20 cellular contexts compared by ENCODE assay signal in genomic region chrX:74178536-74178935, GRCh38.
A peak's percentile ranks its signal among the peaks of the same experiment; 100 is the strongest.
DNase-seq lines count a peak whose midpoint lies in the region; ATAC-seq and TF ChIP-seq lines count a peak whose summit lies in the region.
"Had no signal": no experiment of that assay in that cellular context is flagged by ENCODE, and none has a peak within 500 bp of the region (broad histone marks: within the 10 kb centered on the region; RNA-seq: fewer than 3 reads in every experiment).

No MANE protein-coding gene starts in this region.

- 45 to 71% (median 68%) methylated on average over 10 to 12 of the region's 12 CpGs for WGBS in spleen, 5 donors

- TF ChIP-seq CTCF in brain (conservative IDR thresholded peaks at IDR 0.05) (no peak), left lung (IDR thresholded peaks at IDR 0.05) (no peak), spleen (IDR thresholded peaks at IDR 0.05 in 8 of 11, conservative IDR thresholded peaks at IDR 0.05 in 3 of 11) (no peak), RWPE1 (conservative IDR thresholded peaks at IDR 0.05; ENCODE audit: low read depth) (no peak)

- H3K4me3 Mint-ChIP-seq in brain = peak overlapping the region in 4 of 5 experiments; percentile 46 to 77 (median 66)
- no peak overlapping the region for H3K4me3 Mint-ChIP-seq in stimulated activated memory B cell treated with anti-CD40 and anti-IgM and Interleukin-4, amounts not matched to agents 10 μg/mL and 1 μg/mL and 100 μg/mL, for 72 hours
- H3K4me3 Mint-ChIP-seq: activated CD4-positive, alpha-beta memory T cell treated with anti-CD3 and anti-CD28 coated beads, Interleukin-2, amount 10 ng/mL, durations not matched to agents 7 days and 5 days; activated naive CD8-positive, alpha-beta T cell; T-cell had no signal

- H3K27ac ChIP-seq in left lung (no peak overlapping the region), spleen (no peak overlapping the region), RWPE1 (no peak overlapping the region)
- H3K27ac ChIP-seq: BLaER1 treated with 17β-estradiol and CSF1 and Interleukin-3, amounts not matched to agents 10 nM and 100 nM; skin epidermis; tibial artery had no signal

- H3K27me3 ChIP-seq in H7 (ENCODE audit: control insufficient read depth, insufficient read depth, low read length) (no peaks in the 10 kb centered on the region), left lung (no peaks in the 10 kb centered on the region), spleen (replicated peaks in 1 of 7) (no peaks in the 10 kb centered on the region)
- H3K27me3 ChIP-seq: tibial artery had no signal

- H3K4me3 ChIP-seq in H7 (ENCODE audit: insufficient read depth, low read depth, low read length) = no peak overlapping the region
- no peak overlapping the region for H3K4me3 ChIP-seq in left lung
- no peak overlapping the region for H3K4me3 ChIP-seq in spleen
- H3K4me3 ChIP-seq: BLaER1 treated with 17β-estradiol and CSF1 and Interleukin-3, amounts not matched to agents 10 nM and 100 nM; skin epidermis; tibial artery had no signal

- H3K27ac Mint-ChIP-seq in brain = peak overlapping the region in 4 of 5 experiments; percentile 12 to 85 (median 60)
- H3K27ac Mint-ChIP-seq in stimulated activated memory B cell treated with anti-CD40 and anti-IgM and Interleukin-4, amounts not matched to agents 10 μg/mL and 1 μg/mL and 100 μg/mL, for 72 hours = no peak overlapping the region
- H3K27ac Mint-ChIP-seq: activated CD4-positive, alpha-beta memory T cell treated with anti-CD3 and anti-CD28 coated beads, Interleukin-2, amount 10 ng/mL, durations not matched to agents 7 days and 5 days; activated naive CD8-positive, alpha-beta T cell; T-cell had no signal

- DNase-seq in H7 (peak; percentile 57), left lung (no peak), spleen (peak; percentile 57), RWPE1 (ENCODE audit: low spot score) (no peak), NCI-H146 treated with DMSO at 0.1 percent for 48 hours (lab: John Stamatoyannopoulos, UW; ENCODE audit: unreplicated experiment) (no peak)
- DNase-seq: activated CD4-positive, alpha-beta memory T cell treated with anti-CD3 and anti-CD28 coated beads, Interleukin-2, amount 10 ng/mL, durations not matched to agents 7 days and 5 days; activated T-cell treated with anti-CD3 and anti-CD28 coated beads, Interleukin-2, amount 50 U/mL, for 48 hours; DMS53; effector CD8-positive, alpha-beta T cell; NCI-H187 treated with DMSO at 0.1 percent for 48 hours; T-cell; tibial artery had no signal

- intact Hi-C loops in left lung (cut with DNase I) (no loop called here), spleen (cut with DNase I; ENCODE audit: low total_unique reads) (no loop called here)

- peaks cover 14 to 22% (median 21%) of the 10 kb centered on the region in 5 experiments for H3K9me3 Mint-ChIP-seq in brain
- H3K9me3 Mint-ChIP-seq in stimulated activated memory B cell treated with anti-CD40 and anti-IgM and Interleukin-4, amounts not matched to agents 10 μg/mL and 1 μg/mL and 100 μg/mL, for 72 hours = peaks cover under 1% of the 10 kb centered on the region
- H3K9me3 Mint-ChIP-seq: activated CD4-positive, alpha-beta memory T cell treated with anti-CD3 and anti-CD28 coated beads, Interleukin-2, amount 10 ng/mL, durations not matched to agents 7 days and 5 days had no signal

- H3K27me3 Mint-ChIP-seq in brain = peaks cover 4% of the 10 kb centered on the region
- H3K27me3 Mint-ChIP-seq in stimulated activated memory B cell treated with anti-CD40 and anti-IgM and Interleukin-4, amounts not matched to agents 10 μg/mL and 1 μg/mL and 100 μg/mL, for 72 hours = no peaks in the 10 kb centered on the region
- H3K27me3 Mint-ChIP-seq: activated CD4-positive, alpha-beta memory T cell treated with anti-CD3 and anti-CD28 coated beads, Interleukin-2, amount 10 ng/mL, durations not matched to agents 7 days and 5 days; activated naive CD8-positive, alpha-beta T cell had no signal

- TF ChIP-seq POLR2A in spleen (IDR thresholded peaks at IDR 0.05) = no peak

- CTCF ChIA-PET in RWPE1 (lab: Yijun Ruan, JAX) = no interaction called here

- peaks cover 26% of the 10 kb centered on the region for H3K4me1 Mint-ChIP-seq in brain
- H3K4me1 Mint-ChIP-seq in stimulated activated memory B cell treated with anti-CD40 and anti-IgM and Interleukin-4, amounts not matched to agents 10 μg/mL and 1 μg/mL and 100 μg/mL, for 72 hours = no peaks in the 10 kb centered on the region
- H3K4me1 Mint-ChIP-seq: activated CD4-positive, alpha-beta memory T cell treated with anti-CD3 and anti-CD28 coated beads, Interleukin-2, amount 10 ng/mL, durations not matched to agents 7 days and 5 days; T-cell had no signal

- peaks cover 33% of the 10 kb centered on the region for H3K36me3 Mint-ChIP-seq in brain
- peaks cover 18% of the 10 kb centered on the region for H3K36me3 Mint-ChIP-seq in stimulated activated memory B cell treated with anti-CD40 and anti-IgM and Interleukin-4, amounts not matched to agents 10 μg/mL and 1 μg/mL and 100 μg/mL, for 72 hours

- peak; percentile 54 for ATAC-seq in left lung
- ATAC-seq in stimulated activated memory B cell treated with anti-CD40 and anti-IgM and Interleukin-4, amounts not matched to agents 10 μg/mL and 1 μg/mL and 100 μg/mL, for 72 hours = no peak
- no peak for ATAC-seq in HG03571 (IDR thresholded peaks at IDR 0.05; ENCODE audit: unreplicated experiment)
- ATAC-seq: HCT116, Right ventricle myocardium inferior, T-cell had no signal

- POLR2A ChIA-PET in RWPE1 (lab: Yijun Ruan, JAX; ENCODE audit: low non-redundant PET) = no interaction called here

- H3K36me3 ChIP-seq in H7 (replicated peaks; ENCODE audit: control insufficient read depth, insufficient read depth, low read length) (no peaks in the 10 kb centered on the region), left lung (no peaks in the 10 kb centered on the region), spleen (no peaks in the 10 kb centered on the region)
- H3K36me3 ChIP-seq: BLaER1 treated with 17β-estradiol and CSF1 and Interleukin-3, amounts not matched to agents 10 nM and 100 nM; tibial artery had no signal

- H3K4me1 ChIP-seq in left lung = no peaks in the 10 kb centered on the region
- no peaks in the 10 kb centered on the region for H3K4me1 ChIP-seq in spleen
- H3K4me1 ChIP-seq: BLaER1 treated with 17β-estradiol and CSF1 and Interleukin-3, amounts not matched to agents 10 nM and 100 nM had no signal

- H3K9me3 ChIP-seq in left lung = no peaks in the 10 kb centered on the region
- H3K9me3 ChIP-seq in spleen = peaks cover 0 to 15% (median 0%) of the 10 kb centered on the region in 8 donors

Comparison
In these comparisons a context has a peak if more than half of its experiments do, and no peak if none do; other contexts are left out.
1. DNase-seq: peak in H7 (single experiment) and spleen (single experiment); none in left lung (0 of 2), RWPE1 (single experiment) and NCI-H146 treated with DMSO at 0.1 percent for 48 hours (single experiment).